In the genomic region with DNA sequence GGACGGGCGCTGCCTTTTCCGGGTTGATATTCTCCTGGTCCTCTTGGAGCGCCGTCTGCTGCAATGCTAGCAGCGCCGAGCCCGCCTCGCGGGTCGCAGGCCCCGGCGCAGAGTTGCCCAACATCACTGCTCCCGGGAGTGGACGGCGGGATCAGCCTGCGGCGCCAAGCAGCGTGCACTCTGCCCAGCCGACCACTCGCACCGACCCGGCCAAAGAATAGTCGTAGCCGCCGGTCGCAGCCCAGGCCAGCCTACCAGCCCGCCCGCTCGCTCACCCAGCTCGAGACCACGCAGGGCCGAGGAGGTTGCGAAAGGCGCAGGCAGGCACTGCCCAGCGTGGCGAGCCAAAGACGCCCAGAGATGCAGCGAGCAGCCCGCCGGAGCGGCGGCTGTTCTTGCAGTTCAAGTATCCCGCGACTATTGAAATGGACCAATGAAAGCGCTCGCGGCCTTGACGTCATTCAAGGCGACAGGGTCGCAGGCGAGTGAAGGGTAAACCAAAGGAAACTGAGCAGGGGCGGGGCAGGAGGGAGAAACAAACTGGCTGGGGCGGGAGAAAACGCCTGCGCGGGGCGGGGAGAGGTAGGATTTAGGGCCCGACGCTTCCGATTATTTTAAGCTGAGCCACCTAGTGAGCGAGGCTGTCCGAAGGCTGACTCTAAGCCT, we compare ENCODE assay signal across 1 cellular context.
TF ChIP-seq lines count a peak whose summit lies in the region.

Gene CCNA2 (minus strand): TSS at position 379 of the 666 bp plus-strand sequence. CDS start 255 bp downstream, at position 124.

TF ChIP-seq in SK-N-SH, 30 proteins besides CTCF, POLR2A, EP300 and RAD21 (continued from another document):
- TF ChIP-seq ZBTB33 (IDR thresholded peaks at IDR 0.05; ENCODE audit: borderline replicate concordance, low read depth): 0 out of 2 replicates have a peak, but pooled peaks have one; percentile 63
- TF ChIP-seq, protein P1, sequence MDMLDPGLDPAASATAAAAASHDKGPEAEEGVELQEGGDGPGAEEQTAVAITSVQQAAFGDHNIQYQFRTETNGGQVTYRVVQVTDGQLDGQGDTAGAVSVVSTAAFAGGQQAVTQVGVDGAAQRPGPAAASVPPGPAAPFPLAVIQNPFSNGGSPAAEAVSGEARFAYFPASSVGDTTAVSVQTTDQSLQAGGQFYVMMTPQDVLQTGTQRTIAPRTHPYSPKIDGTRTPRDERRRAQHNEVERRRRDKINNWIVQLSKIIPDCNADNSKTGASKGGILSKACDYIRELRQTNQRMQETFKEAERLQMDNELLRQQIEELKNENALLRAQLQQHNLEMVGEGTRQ (IDR thresholded peaks at IDR 0.05; ENCODE audit: borderline replicate concordance, low read depth, low read length): no peak
- TF ChIP-seq, protein P2, sequence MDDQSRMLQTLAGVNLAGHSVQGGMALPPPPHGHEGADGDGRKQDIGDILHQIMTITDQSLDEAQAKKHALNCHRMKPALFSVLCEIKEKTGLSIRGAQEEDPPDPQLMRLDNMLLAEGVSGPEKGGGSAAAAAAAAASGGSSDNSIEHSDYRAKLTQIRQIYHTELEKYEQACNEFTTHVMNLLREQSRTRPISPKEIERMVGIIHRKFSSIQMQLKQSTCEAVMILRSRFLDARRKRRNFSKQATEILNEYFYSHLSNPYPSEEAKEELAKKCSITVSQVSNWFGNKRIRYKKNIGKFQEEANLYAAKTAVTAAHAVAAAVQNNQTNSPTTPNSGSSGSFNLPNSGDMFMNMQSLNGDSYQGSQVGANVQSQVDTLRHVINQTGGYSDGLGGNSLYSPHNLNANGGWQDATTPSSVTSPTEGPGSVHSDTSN (IDR thresholded peaks at IDR 0.05): 0 out of 2 replicates have a peak, but pooled peaks have one; percentile 2
- peak; percentile 25; the same call in 1 of the 2 replicates for TF ChIP-seq GABPA (IDR thresholded peaks at IDR 0.05; ENCODE audit: low read depth)
- peak; percentile 73; the same call in 1 of the 2 replicates for TF ChIP-seq TAF1 (IDR thresholded peaks at IDR 0.05; ENCODE audit: borderline replicate concordance, low read depth, low read length)
